31 cellular contexts compared by ENCODE assay signal in genomic region chr15:62090988-62091387, GRCh38. TPM values are rescaled to one million over a fixed set of nuclear protein-coding genes. Genes with fewer than 3 reads are reported as not detected.
"Had no signal": no experiment of that assay in that cellular context is flagged by ENCODE, and none has a peak within 500 bp of the region (broad histone marks: within the 10 kb centered on the region; RNA-seq: fewer than 3 reads in every experiment).

No MANE protein-coding gene starts in this region.

- H3K4me1 Mint-ChIP-seq: stimulated activated memory B cell treated with anti-CD40 and anti-IgM and Interleukin-4, amounts not matched to agents 10 μg/mL and 1 μg/mL and 100 μg/mL, for 72 hours; stimulated activated naive B cell treated with anti-CD40 and anti-IgM and Interleukin-4, amounts not matched to agents 10 μg/mL and 1 μg/mL and 100 μg/mL, for 72 hours; stimulated activated naive CD8-positive, alpha-beta T cell treated with anti-CD3 and anti-CD28 coated beads, Interleukin-15, amount 100 ng/mL, for 72 hours had no signal

- H3K4me1 ChIP-seq: stomach, testis, thyroid gland, upper lobe of left lung, upper lobe of right lung, uterus, vagina had no signal

- H3K4me3 Mint-ChIP-seq: stimulated activated effector memory CD8-positive, alpha-beta T cell treated with anti-CD3 and anti-CD28 coated beads, Interleukin-12 subunit alpha, Interleukin-12 subunit beta, amount 100 ng/mL, for 72 hours; stimulated activated memory B cell treated with anti-CD40 and anti-IgM and Interleukin-4, amounts not matched to agents 10 μg/mL and 1 μg/mL and 100 μg/mL, for 72 hours; stimulated activated naive B cell treated with anti-CD40 and anti-IgM and Interleukin-4, amounts not matched to agents 10 μg/mL and 1 μg/mL and 100 μg/mL, for 72 hours; stimulated activated naive CD8-positive, alpha-beta T cell treated with anti-CD3 and anti-CD28 coated beads, Interleukin-15, amount 100 ng/mL, for 72 hours; stimulated activated naive CD8-positive, alpha-beta T cell treated with anti-CD3 and anti-CD28 coated beads, Interleukin-15, Interleukin-2, amounts not matched to agents 100 ng/mL and 50 ng/mL, for 24 hours; type B pancreatic cell had no signal

- H3K27ac ChIP-seq: stomach, suprapubic skin, testis, thoracic aorta, thyroid gland, tibial artery, tibial nerve, transverse colon, upper lobe of left lung, upper lobe of right lung, uterus, vagina had no signal

- FAIRE-seq: urothelium cell line had no signal

- H3K27me3 ChIP-seq: stomach, suprapubic skin, testis, thyroid gland, tibial artery, tibial nerve, transverse colon, upper lobe of left lung, upper lobe of right lung, uterus, vagina had no signal

- DNase-seq: stimulated activated CD4-positive, alpha-beta T cell treated with anti-CD3 and anti-CD28 coated beads, Interleukin-2, amount 100 ng/mL, for 48 hours; stimulated activated CD4-positive, alpha-beta T cell treated with anti-CD3 and anti-CD28 coated beads, Interleukin-4, amount 100 ng/mL, for 1 hour; stimulated activated CD4-positive, alpha-beta T cell treated with anti-CD3 and anti-CD28 coated beads, Interleukin-4, amount 100 ng/mL, for 24 hours; stimulated activated CD4-positive, alpha-beta T cell treated with anti-CD3 and anti-CD28 coated beads, Interleukin-4, amount 100 ng/mL, for 4 hours; stimulated activated CD8-positive, alpha-beta memory T cell treated with anti-CD3 and anti-CD28 coated beads, Interleukin-4, amount 100 ng/mL, for 48 hours; stimulated activated naive B cell treated with anti-CD40 and anti-IgM and Interleukin-4, amounts not matched to agents 10 μg/mL and 1 μg/mL and 100 μg/mL, for 72 hours; stimulated activated naive CD4-positive, alpha-beta T cell; stimulated activated naive CD4-positive, alpha-beta T cell treated with Interleukin-2 at 50 U/mL for 16 hours; stimulated activated naive CD8-positive, alpha-beta T cell treated with anti-CD3 and anti-CD28 coated beads, Interleukin-15, amount 100 ng/mL, for 72 hours; stimulated activated naive CD8-positive, alpha-beta T cell treated with anti-CD3 and anti-CD28 coated beads, Interleukin-15, Interleukin-2, amounts not matched to agents 100 U/mL and 50 U/mL, for 24 hours; stomach; substantia nigra; testis; thyroid gland; tibial artery; transverse colon; trophoblast cell; upper lobe of left lung; upper lobe of right lung; uterus had no signal

- H3K4me3 ChIP-seq: stomach, suprapubic skin, testis, thoracic aorta, thyroid gland, tibial artery, tibial nerve, transverse colon, upper lobe of left lung, upper lobe of right lung, uterus, vagina had no signal

- H3K9me3 Mint-ChIP-seq: stimulated activated effector memory CD8-positive, alpha-beta T cell treated with anti-CD3 and anti-CD28 coated beads, Interleukin-12 subunit alpha, Interleukin-12 subunit beta, amount 100 ng/mL, for 72 hours; stimulated activated memory B cell treated with anti-CD40 and anti-IgM and Interleukin-4, amounts not matched to agents 10 μg/mL and 1 μg/mL and 100 μg/mL, for 72 hours; stimulated activated naive B cell treated with anti-CD40 and anti-IgM and Interleukin-4, amounts not matched to agents 10 μg/mL and 1 μg/mL and 100 μg/mL, for 72 hours; stimulated activated naive CD8-positive, alpha-beta T cell treated with anti-CD3 and anti-CD28 coated beads, Interleukin-15, amount 100 ng/mL, for 72 hours; stimulated activated naive CD8-positive, alpha-beta T cell treated with anti-CD3 and anti-CD28 coated beads, Interleukin-15, Interleukin-2, amounts not matched to agents 100 ng/mL and 50 ng/mL, for 24 hours; type B pancreatic cell had no signal

- H3K27me3 Mint-ChIP-seq: stimulated activated memory B cell treated with anti-CD40 and anti-IgM and Interleukin-4, amounts not matched to agents 10 μg/mL and 1 μg/mL and 100 μg/mL, for 72 hours; stimulated activated naive CD8-positive, alpha-beta T cell treated with anti-CD3 and anti-CD28 coated beads, Interleukin-15, Interleukin-2, amounts not matched to agents 100 ng/mL and 50 ng/mL, for 24 hours; type B pancreatic cell had no signal

- H3K36me3 Mint-ChIP-seq: stimulated activated effector memory CD8-positive, alpha-beta T cell treated with anti-CD3 and anti-CD28 coated beads, Interleukin-12 subunit alpha, Interleukin-12 subunit beta, amount 100 ng/mL, for 72 hours; stimulated activated memory B cell treated with anti-CD40 and anti-IgM and Interleukin-4, amounts not matched to agents 10 μg/mL and 1 μg/mL and 100 μg/mL, for 72 hours; stimulated activated naive B cell treated with anti-CD40 and anti-IgM and Interleukin-4, amounts not matched to agents 10 μg/mL and 1 μg/mL and 100 μg/mL, for 72 hours; type B pancreatic cell had no signal

- H3K9me3 ChIP-seq: stomach, suprapubic skin, testis, thoracic aorta, thyroid gland, tibial artery, tibial nerve, transverse colon, upper lobe of left lung, upper lobe of right lung, uterus, vagina had no signal

- H3K27ac Mint-ChIP-seq: stimulated activated effector memory CD8-positive, alpha-beta T cell treated with anti-CD3 and anti-CD28 coated beads, Interleukin-12 subunit alpha, Interleukin-12 subunit beta, amount 100 ng/mL, for 72 hours; stimulated activated memory B cell treated with anti-CD40 and anti-IgM and Interleukin-4, amounts not matched to agents 10 μg/mL and 1 μg/mL and 100 μg/mL, for 72 hours; stimulated activated naive B cell treated with anti-CD40 and anti-IgM and Interleukin-4, amounts not matched to agents 10 μg/mL and 1 μg/mL and 100 μg/mL, for 72 hours; stimulated activated naive CD8-positive, alpha-beta T cell treated with anti-CD3 and anti-CD28 coated beads, Interleukin-15, amount 100 ng/mL, for 72 hours; stimulated activated naive CD8-positive, alpha-beta T cell treated with anti-CD3 and anti-CD28 coated beads, Interleukin-15, Interleukin-2, amounts not matched to agents 100 ng/mL and 50 ng/mL, for 24 hours; type B pancreatic cell had no signal

- ATAC-seq: stimulated activated effector memory CD8-positive, alpha-beta T cell treated with anti-CD3 and anti-CD28 coated beads, Interleukin-12 subunit alpha, Interleukin-12 subunit beta, amount 100 ng/mL, for 72 hours; stimulated activated memory B cell treated with anti-CD40 and anti-IgM and Interleukin-4, amounts not matched to agents 10 μg/mL and 1 μg/mL and 100 μg/mL, for 72 hours; stimulated activated naive B cell treated with anti-CD40 and anti-IgM and Interleukin-4, amounts not matched to agents 10 μg/mL and 1 μg/mL and 100 μg/mL, for 72 hours; stimulated activated naive CD8-positive, alpha-beta T cell treated with anti-CD3 and anti-CD28 coated beads, Interleukin-15, amount 100 ng/mL, for 72 hours; stimulated activated naive CD8-positive, alpha-beta T cell treated with anti-CD3 and anti-CD28 coated beads, Interleukin-15, Interleukin-2, amounts not matched to agents 100 U/mL and 50 U/mL, for 24 hours; upper lobe of right lung had no signal

- H3K36me3 ChIP-seq: stomach, suprapubic skin, thoracic aorta, thyroid gland, tibial artery, tibial nerve, transverse colon, upper lobe of left lung, upper lobe of right lung, uterus, vagina had no signal

RNA-seq across cellular contexts. Expression of gene C2CD4A, which starts 24.2 kb away (rescaled TPM):
- total RNA-seq: subcutaneous adipose tissue, temporal lobe, vagina had no signal
